Comparison of ENCODE assay signal across 8 cellular contexts in the genomic region with DNA sequence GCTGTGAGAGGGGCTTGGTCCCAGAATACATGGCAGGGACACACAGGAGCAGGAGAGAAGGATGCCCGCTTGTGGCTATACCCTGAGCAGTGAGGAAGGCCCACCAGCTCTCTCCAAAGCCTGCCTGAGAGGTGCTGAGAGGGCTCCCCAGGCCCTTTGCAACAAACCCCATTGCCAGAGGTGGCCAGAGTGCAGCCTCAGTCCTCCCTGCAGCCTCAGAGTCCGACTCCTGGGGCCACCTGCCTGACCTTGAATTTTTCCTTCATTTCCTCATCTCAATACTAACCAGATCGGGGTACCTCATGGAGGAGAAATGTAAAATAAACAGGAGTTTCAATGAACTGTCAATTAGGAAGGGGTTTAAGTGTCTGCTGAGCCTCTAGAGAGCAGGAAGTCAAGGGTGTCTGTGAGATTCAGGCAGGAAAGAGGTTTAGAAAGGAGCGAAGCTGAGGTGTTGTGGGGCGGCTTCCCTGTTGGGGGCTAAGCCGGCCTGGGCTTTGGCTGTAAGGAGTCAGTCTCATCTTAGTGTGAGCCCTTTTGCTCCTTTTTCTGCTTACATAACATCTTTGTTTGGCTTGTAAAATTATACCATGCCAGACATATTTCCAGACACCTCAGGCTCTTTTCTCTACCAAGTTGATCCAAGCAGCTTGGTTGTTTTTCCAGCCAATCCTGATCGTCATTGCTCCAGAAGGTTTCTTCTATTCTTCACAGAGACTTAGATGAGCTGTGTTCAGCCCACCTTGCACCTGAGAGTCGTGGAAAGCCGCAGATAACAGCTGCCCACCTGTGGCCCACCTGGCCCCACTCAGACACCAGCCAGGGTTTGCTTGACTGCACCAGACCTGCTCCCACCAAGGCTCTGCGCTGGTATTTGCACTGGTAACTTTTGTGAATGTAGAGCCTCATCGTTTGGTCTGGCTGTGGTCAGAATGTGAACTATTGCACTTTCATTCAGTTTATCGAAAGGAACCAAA. TPM values are rescaled to one million over a fixed set of nuclear protein-coding genes. Genes with fewer than 3 reads are reported as not detected.
DNase-seq lines count a peak whose midpoint lies in the region; ATAC-seq, FAIRE-seq and TF ChIP-seq lines count a peak whose summit lies in the region.

No MANE protein-coding gene starts in this region.

- peaks cover 62% of the 10 kb centered on the region for H3K4me1 Mint-ChIP-seq in Calu3 (ENCODE audit: low read depth, unreplicated experiment)
- peaks cover 85% of the 10 kb centered on the region for H3K4me1 Mint-ChIP-seq in activated naive CD8-positive, alpha-beta T cell treated with anti-CD3 and anti-CD28 coated beads, Interleukin-2, amount 10 ng/mL, durations not matched to agents 7 days and 5 days

- H3K27ac Mint-ChIP-seq in Calu3 (ENCODE audit: unreplicated experiment), result peak overlapping the region; percentile 55
- H3K27ac Mint-ChIP-seq in activated naive CD8-positive, alpha-beta T cell treated with anti-CD3 and anti-CD28 coated beads, Interleukin-2, amount 10 ng/mL, durations not matched to agents 7 days and 5 days, result peak overlapping the region; percentile 92

- ATAC-seq in GM19452 (IDR thresholded peaks at IDR 0.05; ENCODE audit: unreplicated experiment), result peak; percentile 74
- ATAC-seq in HG03432 (IDR thresholded peaks at IDR 0.05; ENCODE audit: unreplicated experiment), result peak; percentile 84
- ATAC-seq in activated naive CD8-positive, alpha-beta T cell treated with anti-CD3 and anti-CD28 coated beads, Interleukin-2, amount 10 ng/mL, durations not matched to agents 7 days and 5 days (ENCODE audit: low read depth), result peak; percentile 62

- H3K27ac ChIP-seq in caudate nucleus (ENCODE audit: low read depth, low read length), result no peak overlapping the region

- no peak for FAIRE-seq in urothelium cell line (lab: Jason Lieb, UNC)

- intact Hi-C loops in Calu3 (cut with micrococcal nuclease; ENCODE audit: unreplicated experiment), result no loop called here

- peaks cover 48% of the 10 kb centered on the region for H3K36me3 Mint-ChIP-seq in Calu3 (ENCODE audit: insufficient read depth, unreplicated experiment)
- peaks cover 5% of the 10 kb centered on the region for H3K36me3 Mint-ChIP-seq in activated naive CD8-positive, alpha-beta T cell treated with anti-CD3 and anti-CD28 coated beads, Interleukin-2, amount 10 ng/mL, durations not matched to agents 7 days and 5 days

- BruUV-seq in Calu3 (replicated peaks; lab: Mats Ljungman, UMichigan), result no TSS peak

- H3K9me3 Mint-ChIP-seq in Calu3 (ENCODE audit: low read depth, unreplicated experiment), result no peaks in the 10 kb centered on the region
- H3K9me3 Mint-ChIP-seq in activated naive CD8-positive, alpha-beta T cell treated with anti-CD3 and anti-CD28 coated beads, Interleukin-2, amount 10 ng/mL, durations not matched to agents 7 days and 5 days, result no peaks in the 10 kb centered on the region

- POLR2A ChIA-PET in activated naive CD8-positive, alpha-beta T cell treated with anti-CD3 and anti-CD28 coated beads, Interleukin-2, amount 10 ng/mL, durations not matched to agents 7 days and 5 days (lab: Charles Lee), result interaction anchor here (0.5 to 3.9 kb wide), 11 partner anchors 8 to 50 kb away, joined by 3 to 63 read pairs (median 6); a partner anchor contains a TSS

- H3K27me3 Mint-ChIP-seq in Calu3 (ENCODE audit: unreplicated experiment), result no peaks in the 10 kb centered on the region
- no peaks in the 10 kb centered on the region for H3K27me3 Mint-ChIP-seq in activated naive CD8-positive, alpha-beta T cell treated with anti-CD3 and anti-CD28 coated beads, Interleukin-2, amount 10 ng/mL, durations not matched to agents 7 days and 5 days

- DNase-seq in Calu3 (no peak), middle frontal gyrus (ENCODE audit: extremely low spot score, low spot score) (no peak), NCI-H524 treated with DMSO at 0.1 percent for 48 hours (lab: John Stamatoyannopoulos, UW) (no peak), caudate nucleus (lab: John Stamatoyannopoulos, UW) (no peak), urothelium cell line (ENCODE audit: low spot score) (no peak)
- DNase-seq in activated naive CD8-positive, alpha-beta T cell treated with anti-CD3 and anti-CD28 coated beads, Interleukin-2, amount 10 ng/mL, durations not matched to agents 7 days and 5 days, result peak; percentile 56

- CTCF ChIA-PET in Calu3 (lab: Charles Lee), result no interaction called here

- TF ChIP-seq CTCF in Calu3 (IDR thresholded peaks at IDR 0.05; ENCODE audit: unreplicated experiment), result no peak

- H3K4me3 Mint-ChIP-seq in Calu3 (ENCODE audit: low read depth, unreplicated experiment), result no peak overlapping the region
- H3K4me3 Mint-ChIP-seq in activated naive CD8-positive, alpha-beta T cell treated with anti-CD3 and anti-CD28 coated beads, Interleukin-2, amount 10 ng/mL, durations not matched to agents 7 days and 5 days, result peak overlapping the region; percentile 74

RNA-seq across cellular contexts. Expression of a gene that starts 36.7 kb away (rescaled TPM):
- total RNA-seq in Calu3 (2022), result 113 and 131 TPM in 2 replicates
- total RNA-seq in activated naive CD8-positive, alpha-beta T cell treated with anti-CD3 and anti-CD28 coated beads, Interleukin-2, amount 10 ng/mL, durations not matched to agents 7 days and 5 days, result 10 to 100 TPM; 45.3 to 49.0 TPM
